Comparison of ENCODE assay signal across 19 cellular contexts in genomic region chr17:53919356-53919755, GRCh38.
DNase-seq lines count a peak whose midpoint lies in the region; ATAC-seq and TF ChIP-seq lines count a peak whose summit lies in the region.
"Had no signal": no experiment of that assay in that cellular context is flagged by ENCODE, and none has a peak within 500 bp of the region (broad histone marks: within the 10 kb centered on the region; RNA-seq: fewer than 3 reads in every experiment).

No MANE protein-coding gene starts in this region.

- no peak for ATAC-seq in HG02981 (IDR thresholded peaks at IDR 0.05; ENCODE audit: unreplicated experiment)
- ATAC-seq: CD8-positive, alpha-beta T cell had no signal

- DNase-seq in epithelial cell of proximal tubule (ENCODE audit: low read depth) (peak; percentile 29), kidney tubule cell (ENCODE audit: low spot score) (peak; percentile 2), renal cortical epithelial cell (ENCODE audit: low read depth) (peak; percentile 76), LoVo (ENCODE audit: low spot score) (no peak), DMS114 treated with DMSO at 0.1 percent for 48 hours (lab: John Stamatoyannopoulos, UW; ENCODE audit: unreplicated experiment) (no peak)
- DNase-seq: 8988T; ACHN; Caco-2; Calu3; CD4-positive, alpha-beta T cell; CD8-positive, alpha-beta T cell; DMS153; DMS53; DMS79; DND-41; EL; GDM1 had no signal

- no peak overlapping the region for H3K4me3 ChIP-seq in epithelial cell of proximal tubule (ENCODE audit: low read depth, low read length)
- H3K4me3 ChIP-seq: BLaER1 treated with 17β-estradiol and CSF1 and Interleukin-3, amounts not matched to agents 10 nM and 100 nM had no signal

- TF ChIP-seq CTCF in epithelial cell of proximal tubule (conservative IDR thresholded peaks at IDR 0.05; ENCODE audit: low read depth, low read length), result no peak

Comparison
In these comparisons a context has a peak if more than half of its experiments do, and no peak if none do; other contexts are left out.
1. DNase-seq: peak in epithelial cell of proximal tubule (single experiment), kidney tubule cell (single experiment) and renal cortical epithelial cell (single experiment); none in LoVo (single experiment) and DMS114 treated with DMSO at 0.1 percent for 48 hours (single experiment).